In the genomic region with DNA sequence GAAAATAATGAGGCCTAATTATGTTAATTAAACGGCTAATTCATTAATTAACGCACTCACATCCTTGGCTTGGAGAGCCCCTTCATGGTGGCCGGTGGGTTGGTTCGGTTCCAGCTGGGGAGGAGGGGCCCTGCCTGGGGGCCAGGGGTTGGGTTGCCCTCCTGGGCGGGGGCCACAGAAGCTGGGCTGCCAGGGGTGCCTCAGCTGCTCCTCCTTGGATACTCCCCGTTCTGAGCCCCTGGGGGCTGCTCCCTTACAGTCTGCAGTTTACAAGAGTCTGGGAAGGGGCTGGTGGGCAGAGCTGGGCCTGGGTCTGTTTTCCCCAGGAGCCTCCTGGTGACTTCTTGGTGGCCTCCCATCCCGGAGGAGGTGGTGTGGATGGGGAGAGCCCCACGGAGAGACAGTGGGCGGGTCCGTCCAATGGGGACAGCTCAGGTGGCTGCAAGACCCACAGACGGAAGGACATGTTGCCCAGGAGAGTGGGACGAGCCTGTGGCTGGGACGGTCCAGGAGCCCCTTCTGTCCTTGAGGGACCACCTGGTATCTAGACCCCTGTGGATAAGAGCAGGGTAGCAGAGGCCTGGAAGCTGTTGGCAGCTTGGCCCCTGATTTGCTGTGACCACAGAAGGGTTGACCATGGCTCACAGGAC, we compare ENCODE assay signal across 28 cellular contexts.
"Had no signal": no experiment of that assay in that cellular context is flagged by ENCODE, and none has a peak within 500 bp of the region (broad histone marks: within the 10 kb centered on the region; RNA-seq: fewer than 3 reads in every experiment).

No MANE protein-coding gene starts in this region.

- ATAC-seq: activated CD4-positive, alpha-beta T cell treated with anti-CD3 and anti-CD28 coated beads for 36 hours; activated CD8-positive, alpha-beta memory T cell treated with anti-CD3 and anti-CD28 coated beads, Interleukin-2, amount 10 ng/mL, durations not matched to agents 7 days and 5 days; activated CD8-positive, alpha-beta T cell treated with anti-CD3 and anti-CD28 coated beads, Interleukin-2, amount 10 ng/mL, durations not matched to agents 7 days and 5 days; gastroesophageal sphincter; T-helper 17 cell had no signal

- H3K36me3 ChIP-seq: brain microvascular endothelial cell, colonic mucosa, esophagus squamous epithelium, gastroesophageal sphincter had no signal

- H3K4me1 ChIP-seq: colonic mucosa, esophagus squamous epithelium, gastroesophageal sphincter had no signal

- H3K9me3 Mint-ChIP-seq: activated CD4-positive, alpha-beta memory T cell treated with anti-CD3 and anti-CD28 coated beads for 36 hours; activated naive CD4-positive, alpha-beta T cell treated with anti-CD3 and anti-CD28 coated beads for 36 hours; activated naive CD4-positive, alpha-beta T cell treated with anti-CD3 and anti-CD28 coated beads, Interleukin-2, amount 50 U/mL, for 24 hours; activated naive CD8-positive, alpha-beta T cell treated with anti-CD3 and anti-CD28 coated beads, Interleukin-2, amount 10 ng/mL, durations not matched to agents 7 days and 5 days; activated T-helper 2 cell treated with anti-CD3 and anti-CD28 coated beads, Interferon-gamma antibody, Interleukin-2, Interleukin-4, amounts not matched to agents 10 μg/mL and 5 μg/mL and 100 μg/mL, durations not matched to agents 14 hours and 24 hours and 36 hours; T-helper 2 cell treated with Interferon-gamma antibody and Interleukin-4, amounts not matched to agents 5 μg/mL and 100 μg/mL, for 36 hours had no signal

- H3K9me3 ChIP-seq: colonic mucosa, esophagus squamous epithelium, gastroesophageal sphincter had no signal

- H3K4me3 ChIP-seq: colonic mucosa, esophagus squamous epithelium, gastroesophageal sphincter had no signal

- H3K27me3 Mint-ChIP-seq: activated CD4-positive, alpha-beta memory T cell treated with anti-CD3 and anti-CD28 coated beads for 36 hours; activated CD4-positive, alpha-beta T cell treated with anti-CD3 and anti-CD28 coated beads for 36 hours; activated CD4-positive, alpha-beta T cell treated with anti-CD3 and anti-CD28 coated beads, Interleukin-2, amount 10 ng/mL, durations not matched to agents 24 days and 14 days had no signal

- H3K27me3 ChIP-seq: brain microvascular endothelial cell, colonic mucosa, esophagus squamous epithelium, gastroesophageal sphincter had no signal

- H3K27ac ChIP-seq: brain microvascular endothelial cell, colonic mucosa, epithelial cell of prostate, esophagus squamous epithelium, gastroesophageal sphincter had no signal

- H3K4me1 Mint-ChIP-seq: activated CD4-positive, alpha-beta T cell treated with anti-CD3 and anti-CD28 coated beads for 36 hours; activated CD4-positive, alpha-beta T cell treated with anti-CD3 and anti-CD28 coated beads, Interleukin-2, amount 10 ng/mL, durations not matched to agents 24 days and 14 days; activated CD8-positive, alpha-beta memory T cell treated with anti-CD3 and anti-CD28 coated beads, Interleukin-2, amount 10 ng/mL, durations not matched to agents 7 days and 5 days; activated naive CD4-positive, alpha-beta T cell treated with anti-CD3 and anti-CD28 coated beads, Interleukin-2, amount 50 U/mL, for 24 hours; activated naive CD8-positive, alpha-beta T cell treated with anti-CD3 and anti-CD28 coated beads, Interleukin-2, amount 10 ng/mL, durations not matched to agents 7 days and 5 days had no signal

- H3K4me3 Mint-ChIP-seq: activated CD4-positive, alpha-beta memory T cell treated with anti-CD3 and anti-CD28 coated beads for 36 hours; activated CD4-positive, alpha-beta T cell treated with anti-CD3 and anti-CD28 coated beads for 36 hours; activated CD4-positive, alpha-beta T cell treated with anti-CD3 and anti-CD28 coated beads, Interleukin-2, amount 10 ng/mL, durations not matched to agents 24 days and 14 days; activated CD8-positive, alpha-beta memory T cell treated with anti-CD3 and anti-CD28 coated beads, Interleukin-2, amount 10 ng/mL, durations not matched to agents 7 days and 5 days; activated CD8-positive, alpha-beta T cell treated with anti-CD3 and anti-CD28 coated beads, Interleukin-2, amount 10 ng/mL, durations not matched to agents 7 days and 5 days; activated naive CD4-positive, alpha-beta T cell treated with anti-CD3 and anti-CD28 coated beads for 36 hours; activated naive CD4-positive, alpha-beta T cell treated with anti-CD3 and anti-CD28 coated beads, Interleukin-2, amount 50 U/mL, for 24 hours; activated naive CD8-positive, alpha-beta T cell treated with anti-CD3 and anti-CD28 coated beads, Interleukin-2, amount 10 ng/mL, durations not matched to agents 7 days and 5 days; activated T-helper 1 cell treated with anti-CD3 and anti-CD28 coated beads, Interleukin-12 subunit alpha, Interleukin-12 subunit beta, Interleukin-2, Interleukin-4 antibody, amounts not matched to agents 30 ng/mL and 10 ng/mL and 1 ng/mL, durations not matched to agents 14 hours and 24 hours and 36 hours; T-helper 17 cell; T-helper 2 cell treated with Interferon-gamma antibody and Interleukin-4, amounts not matched to agents 5 μg/mL and 100 μg/mL, for 36 hours had no signal

- H3K27ac Mint-ChIP-seq: activated CD4-positive, alpha-beta memory T cell treated with anti-CD3 and anti-CD28 coated beads for 36 hours; activated CD4-positive, alpha-beta T cell treated with anti-CD3 and anti-CD28 coated beads for 36 hours; activated CD4-positive, alpha-beta T cell treated with anti-CD3 and anti-CD28 coated beads, Interleukin-2, amount 10 ng/mL, durations not matched to agents 24 days and 14 days; activated CD8-positive, alpha-beta memory T cell treated with anti-CD3 and anti-CD28 coated beads, Interleukin-2, amount 10 ng/mL, durations not matched to agents 7 days and 5 days; activated CD8-positive, alpha-beta T cell treated with anti-CD3 and anti-CD28 coated beads, Interleukin-2, amount 10 ng/mL, durations not matched to agents 7 days and 5 days; activated naive CD4-positive, alpha-beta T cell treated with anti-CD3 and anti-CD28 coated beads for 36 hours; activated naive CD4-positive, alpha-beta T cell treated with anti-CD3 and anti-CD28 coated beads, Interleukin-2, amount 50 U/mL, for 24 hours; activated naive CD8-positive, alpha-beta T cell treated with anti-CD3 and anti-CD28 coated beads, Interleukin-2, amount 10 ng/mL, durations not matched to agents 7 days and 5 days; activated T-helper 1 cell treated with anti-CD3 and anti-CD28 coated beads, Interleukin-12 subunit alpha, Interleukin-12 subunit beta, Interleukin-2, Interleukin-4 antibody, amounts not matched to agents 30 ng/mL and 10 ng/mL and 1 ng/mL, durations not matched to agents 14 hours and 24 hours and 36 hours; activated T-helper 2 cell treated with anti-CD3 and anti-CD28 coated beads, Interferon-gamma antibody, Interleukin-2, Interleukin-4, amounts not matched to agents 10 μg/mL and 5 μg/mL and 100 μg/mL, durations not matched to agents 14 hours and 24 hours and 36 hours; T-helper 17 cell; T-helper 2 cell treated with Interferon-gamma antibody and Interleukin-4, amounts not matched to agents 5 μg/mL and 100 μg/mL, for 36 hours had no signal

- H3K36me3 Mint-ChIP-seq: activated CD4-positive, alpha-beta memory T cell treated with anti-CD3 and anti-CD28 coated beads for 36 hours; activated CD8-positive, alpha-beta memory T cell treated with anti-CD3 and anti-CD28 coated beads, Interleukin-2, amount 10 ng/mL, durations not matched to agents 7 days and 5 days; activated naive CD4-positive, alpha-beta T cell treated with anti-CD3 and anti-CD28 coated beads, Interleukin-2, amount 50 U/mL, for 24 hours; activated naive CD8-positive, alpha-beta T cell treated with anti-CD3 and anti-CD28 coated beads, Interleukin-2, amount 10 ng/mL, durations not matched to agents 7 days and 5 days had no signal

- DNase-seq: activated CD4-positive, alpha-beta memory T cell treated with anti-CD3 and anti-CD28 coated beads for 36 hours; activated CD4-positive, alpha-beta T cell treated with anti-CD3 and anti-CD28 coated beads for 36 hours; activated CD4-positive, alpha-beta T cell treated with anti-CD3 and anti-CD28 coated beads, Interleukin-2, amount 10 ng/mL, durations not matched to agents 24 days and 14 days; activated CD4-positive, CD25-positive, alpha-beta regulatory T cell; activated CD4-positive, CD25-positive, alpha-beta regulatory T cell treated with anti-CD3 and anti-CD28 coated beads, Interleukin-2, amount 50 U/mL, for 72 hours; activated CD8-positive, alpha-beta memory T cell treated with anti-CD3 and anti-CD28 coated beads, Interleukin-2, amount 10 ng/mL, durations not matched to agents 7 days and 5 days; activated CD8-positive, alpha-beta memory T cell treated with anti-CD3 and anti-CD28 coated beads, Interleukin-2, amount 50 U/mL, for 4 hours; activated CD8-positive, alpha-beta T cell treated with anti-CD3 and anti-CD28 coated beads, Interleukin-2, amount 10 ng/mL, durations not matched to agents 7 days and 5 days; activated effector memory CD4-positive, alpha-beta T cell treated with anti-CD3 and anti-CD28 coated beads, Interleukin-2, amount 50 U/mL, for 16 hours; activated naive CD4-positive, alpha-beta T cell treated with anti-CD3 and anti-CD28 coated beads for 36 hours; activated naive CD8-positive, alpha-beta T cell treated with anti-CD3 and anti-CD28 coated beads, Interleukin-2, amount 10 ng/mL, durations not matched to agents 7 days and 5 days; activated T-cell treated with anti-CD3 and anti-CD28 coated beads, Interleukin-2, amount 50 U/mL, for 1 hour; activated T-cell treated with anti-CD3 and anti-CD28 coated beads, Interleukin-2, amount 50 U/mL, for 48 hours; brain microvascular endothelial cell; caudate nucleus; colonic mucosa; effector CD8-positive, alpha-beta T cell; esophagus squamous epithelium; foreskin melanocyte; T-helper 1 cell; T-helper 17 cell; T1000 had no signal
